In genomic region chr20:36468149-36469000, GRCh38 we compare ENCODE assay signal across 8 cellular contexts.
DNase-seq lines count a peak whose midpoint lies in the region; ATAC-seq and TF ChIP-seq lines count a peak whose summit lies in the region.

No MANE protein-coding gene starts in this region.

- H3K79me2 ChIP-seq in PC-9 (ENCODE audit: low read depth): peaks cover 64% of the 10 kb centered on the region

- ATAC-seq in GM21526 (IDR thresholded peaks at IDR 0.05; ENCODE audit: low FRiP score, unreplicated experiment): no peak

- DNase-seq in EH (ENCODE audit: low read depth): peak; percentile 45
- DNase-seq in NCI-H69 (lab: John Stamatoyannopoulos, UW): peak; percentile 89
- peak; percentile 80 for DNase-seq in fibroblast of gingiva (ENCODE audit: low read depth)
- DNase-seq in retina: peak; percentile 20
- no peak for DNase-seq in PC-9
- no peak for DNase-seq in hippocampal formation (lab: John Stamatoyannopoulos, UW)
- no peak for DNase-seq in erythroblast (lab: John Stamatoyannopoulos, UW)

- H3K9me2 ChIP-seq in PC-9 (ENCODE audit: insufficient read depth): no peaks in the 10 kb centered on the region

- H3K36me3 ChIP-seq in PC-9 (ENCODE audit: low read depth): no peaks in the 10 kb centered on the region

- POLR2A ChIA-PET in PC-9 (lab: Charles Lee; ENCODE audit: unreplicated experiment): no interaction called here

- CTCF ChIA-PET in PC-9 (lab: Charles Lee): interaction anchor here (0.6 kb wide), 1 partner anchor 562 kb away, joined by 4 read pairs; no protein-coding TSS in a partner anchor

- no peaks in the 10 kb centered on the region for H3K9me3 ChIP-seq in PC-9 (ENCODE audit: insufficient read depth, low read depth)

- peaks cover 55% of the 10 kb centered on the region for H4K20me1 ChIP-seq in PC-9 (ENCODE audit: insufficient read depth)

- no peak overlapping the region for H3K4me3 ChIP-seq in PC-9

- H2AFZ ChIP-seq in PC-9: no peak overlapping the region

- no peak for TF ChIP-seq CTCF in PC-9 (conservative IDR thresholded peaks at IDR 0.05)

- no TSS peak for BruUV-seq in PC-9 (replicated peaks; lab: Mats Ljungman, UMichigan)

- H3F3A ChIP-seq in PC-9 (ENCODE audit: insufficient read depth, low read depth): peaks cover 29% of the 10 kb centered on the region

- intact Hi-C loops in PC-9 (cut with micrococcal nuclease; ENCODE audit: unreplicated experiment): no loop called here

- no peak overlapping the region for H3K27ac ChIP-seq in PC-9

- no peaks in the 10 kb centered on the region for H3K27me3 ChIP-seq in PC-9 (ENCODE audit: insufficient read depth, low read depth)

- H3K4me2 ChIP-seq in PC-9: no peak overlapping the region

- TF ChIP-seq POLR2A in erythroblast (IDR thresholded peaks at IDR 0.05; ENCODE audit: low read length): no peak

- peaks cover 49% of the 10 kb centered on the region for H3K4me1 ChIP-seq in PC-9 (replicated peaks; ENCODE audit: insufficient read depth)

Comparison
In these comparisons a context has a peak if more than half of its experiments do, and no peak if none do; other contexts are left out.
1. DNase-seq: peak in EH (single experiment), NCI-H69 (single experiment), fibroblast of gingiva (single experiment) and retina (single experiment); none in PC-9 (0 of 2), hippocampal formation (0 of 2) and erythroblast (0 of 2).